In the genomic region with DNA sequence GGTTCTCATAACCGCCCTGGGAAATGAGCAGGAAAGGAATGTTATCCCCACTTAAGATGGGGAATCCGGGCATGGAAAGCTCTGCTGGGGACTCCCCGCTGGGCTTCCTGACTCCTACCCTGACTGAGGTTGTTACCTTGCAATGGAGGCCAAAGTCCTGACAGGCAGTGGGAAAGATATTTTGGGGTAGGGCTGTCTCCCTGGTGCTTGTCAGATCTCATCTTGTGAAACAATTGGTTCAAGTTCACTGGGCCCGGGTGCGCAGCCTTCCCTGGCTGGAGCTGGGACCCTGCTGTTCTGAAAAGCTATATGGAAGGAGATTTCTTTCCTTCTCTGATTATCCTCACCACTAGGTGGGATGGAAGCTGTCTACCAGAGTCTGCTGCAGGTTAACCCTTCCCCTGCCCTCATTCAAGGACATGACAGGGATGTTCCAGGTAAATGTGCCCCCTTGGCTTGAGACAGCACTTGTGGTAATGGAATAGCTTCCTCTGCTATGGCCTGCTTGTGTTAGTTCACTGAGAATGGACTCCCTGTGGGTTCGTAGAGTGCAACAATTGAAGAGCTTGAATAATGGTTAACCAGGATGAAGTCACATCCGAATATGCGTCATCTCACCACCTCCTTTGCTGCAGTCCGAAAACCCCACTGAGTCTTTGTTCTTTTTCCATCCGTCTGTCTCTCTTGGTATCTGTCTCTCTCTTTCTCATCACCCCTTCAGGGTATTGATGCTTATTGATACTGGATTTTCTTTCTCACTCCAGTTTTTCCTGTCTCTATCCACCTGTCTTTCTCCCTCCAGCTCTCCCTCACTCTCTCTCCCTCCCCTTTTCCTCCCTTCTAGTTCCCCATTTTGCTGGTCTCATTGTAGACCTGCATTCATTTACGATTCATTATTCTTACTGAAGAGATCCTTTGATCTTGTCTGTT, we compare ENCODE assay signal across 2 cellular contexts.
TF ChIP-seq lines count a peak whose summit lies in the region.

No MANE protein-coding gene starts in this region.

TF ChIP-seq in A549, 52 proteins besides CTCF, POLR2A, EP300 and RAD21 (continued from another document):
- TF ChIP-seq, protein P1, sequence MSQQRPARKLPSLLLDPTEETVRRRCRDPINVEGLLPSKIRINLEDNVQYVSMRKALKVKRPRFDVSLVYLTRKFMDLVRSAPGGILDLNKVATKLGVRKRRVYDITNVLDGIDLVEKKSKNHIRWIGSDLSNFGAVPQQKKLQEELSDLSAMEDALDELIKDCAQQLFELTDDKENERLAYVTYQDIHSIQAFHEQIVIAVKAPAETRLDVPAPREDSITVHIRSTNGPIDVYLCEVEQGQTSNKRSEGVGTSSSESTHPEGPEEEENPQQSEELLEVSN (IDR thresholded peaks at IDR 0.05; ENCODE audit: borderline replicate concordance, low read depth) = no peak
- TF ChIP-seq, protein P2, sequence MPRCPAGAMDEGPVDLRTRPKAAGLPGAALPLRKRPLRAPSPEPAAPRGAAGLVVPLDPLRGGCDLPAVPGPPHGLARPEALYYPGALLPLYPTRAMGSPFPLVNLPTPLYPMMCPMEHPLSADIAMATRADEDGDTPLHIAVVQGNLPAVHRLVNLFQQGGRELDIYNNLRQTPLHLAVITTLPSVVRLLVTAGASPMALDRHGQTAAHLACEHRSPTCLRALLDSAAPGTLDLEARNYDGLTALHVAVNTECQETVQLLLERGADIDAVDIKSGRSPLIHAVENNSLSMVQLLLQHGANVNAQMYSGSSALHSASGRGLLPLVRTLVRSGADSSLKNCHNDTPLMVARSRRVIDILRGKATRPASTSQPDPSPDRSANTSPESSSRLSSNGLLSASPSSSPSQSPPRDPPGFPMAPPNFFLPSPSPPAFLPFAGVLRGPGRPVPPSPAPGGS (IDR thresholded peaks at IDR 0.05) = peak; percentile 50; the same call in 1 of the 3 replicates
- TF ChIP-seq RFX5 (IDR thresholded peaks at IDR 0.05) (no peak), MYC (IDR thresholded peaks at IDR 0.05; ENCODE audit: borderline replicate concordance, low read length) (no peak)
- TF ChIP-seq, protein P3, sequence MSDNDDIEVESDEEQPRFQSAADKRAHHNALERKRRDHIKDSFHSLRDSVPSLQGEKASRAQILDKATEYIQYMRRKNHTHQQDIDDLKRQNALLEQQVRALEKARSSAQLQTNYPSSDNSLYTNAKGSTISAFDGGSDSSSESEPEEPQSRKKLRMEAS (IDR thresholded peaks at IDR 0.05) = no peak; the same call in 1 of the 2 replicates

TF ChIP-seq in HepG2, 621 proteins besides CTCF, POLR2A, EP300 and RAD21 (continued from another document and continues in another):
- TF ChIP-seq SIX4 (CRISPR knock-in tag; IDR thresholded peaks at IDR 0.05) (no peak), ZNF746 (CRISPR knock-in tag; IDR thresholded peaks at IDR 0.05) (0 out of 2 replicates have a peak, but pooled peaks have one; percentile 8), ZNF614 (CRISPR knock-in tag; IDR thresholded peaks at IDR 0.05; ENCODE audit: borderline replicate concordance) (peak; percentile 50; the same call in 1 of the 2 replicates), KDM5A (IDR thresholded peaks at IDR 0.05; ENCODE audit: borderline replicate concordance, low read length) (no peak), ZNF180 (CRISPR knock-in tag; IDR thresholded peaks at IDR 0.05; ENCODE audit: borderline replicate concordance, low read depth) (no peak), PCBP1 (IDR thresholded peaks at IDR 0.05; ENCODE audit: borderline replicate concordance, low read depth, low read length) (no peak), ZC3H4 (CRISPR knock-in tag; IDR thresholded peaks at IDR 0.05; ENCODE audit: borderline replicate concordance) (no peak), ZNF282 (IDR thresholded peaks at IDR 0.05; ENCODE audit: partially characterized antibody) (no peak), NCOA2 (CRISPR knock-in tag; IDR thresholded peaks at IDR 0.05) (no peak), TEAD2 (CRISPR knock-in tag; IDR thresholded peaks at IDR 0.05) (no peak), CEBPB (IDR thresholded peaks at IDR 0.05; ENCODE audit: borderline replicate concordance, low read depth, low read length) (peak; percentile 25; the same call in 1 of the 2 replicates), ARNT2 (CRISPR knock-in tag; IDR thresholded peaks at IDR 0.05; ENCODE audit: low read depth) (no peak)
- TF ChIP-seq, protein P4, sequence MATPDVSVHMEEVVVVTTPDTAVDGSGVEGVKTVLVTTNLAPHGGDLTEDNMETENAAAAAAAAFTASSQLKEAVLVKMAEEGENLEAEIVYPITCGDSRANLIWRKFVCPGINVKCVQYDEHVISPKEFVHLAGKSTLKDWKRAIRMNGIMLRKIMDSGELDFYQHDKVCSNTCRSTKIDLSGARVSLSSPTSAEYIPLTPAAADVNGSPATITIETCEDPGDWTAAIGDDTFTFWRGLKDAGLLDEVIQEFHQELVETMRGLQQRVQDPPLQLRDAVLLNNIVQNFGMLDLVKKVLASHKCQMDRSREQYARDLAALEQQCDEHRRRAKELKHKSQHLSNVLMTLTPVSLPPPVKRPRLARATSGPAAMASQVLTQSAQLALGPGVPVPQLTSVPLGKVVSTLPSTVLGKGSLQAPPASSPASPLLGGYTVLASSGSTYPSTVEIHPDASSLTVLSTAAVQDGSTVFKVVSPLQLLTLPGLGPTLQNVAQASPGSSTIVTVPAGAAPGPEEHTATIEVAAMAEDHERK (CRISPR knock-in tag; IDR thresholded peaks at IDR 0.05; ENCODE audit: low read depth) = no peak
- TF ChIP-seq, protein P5, sequence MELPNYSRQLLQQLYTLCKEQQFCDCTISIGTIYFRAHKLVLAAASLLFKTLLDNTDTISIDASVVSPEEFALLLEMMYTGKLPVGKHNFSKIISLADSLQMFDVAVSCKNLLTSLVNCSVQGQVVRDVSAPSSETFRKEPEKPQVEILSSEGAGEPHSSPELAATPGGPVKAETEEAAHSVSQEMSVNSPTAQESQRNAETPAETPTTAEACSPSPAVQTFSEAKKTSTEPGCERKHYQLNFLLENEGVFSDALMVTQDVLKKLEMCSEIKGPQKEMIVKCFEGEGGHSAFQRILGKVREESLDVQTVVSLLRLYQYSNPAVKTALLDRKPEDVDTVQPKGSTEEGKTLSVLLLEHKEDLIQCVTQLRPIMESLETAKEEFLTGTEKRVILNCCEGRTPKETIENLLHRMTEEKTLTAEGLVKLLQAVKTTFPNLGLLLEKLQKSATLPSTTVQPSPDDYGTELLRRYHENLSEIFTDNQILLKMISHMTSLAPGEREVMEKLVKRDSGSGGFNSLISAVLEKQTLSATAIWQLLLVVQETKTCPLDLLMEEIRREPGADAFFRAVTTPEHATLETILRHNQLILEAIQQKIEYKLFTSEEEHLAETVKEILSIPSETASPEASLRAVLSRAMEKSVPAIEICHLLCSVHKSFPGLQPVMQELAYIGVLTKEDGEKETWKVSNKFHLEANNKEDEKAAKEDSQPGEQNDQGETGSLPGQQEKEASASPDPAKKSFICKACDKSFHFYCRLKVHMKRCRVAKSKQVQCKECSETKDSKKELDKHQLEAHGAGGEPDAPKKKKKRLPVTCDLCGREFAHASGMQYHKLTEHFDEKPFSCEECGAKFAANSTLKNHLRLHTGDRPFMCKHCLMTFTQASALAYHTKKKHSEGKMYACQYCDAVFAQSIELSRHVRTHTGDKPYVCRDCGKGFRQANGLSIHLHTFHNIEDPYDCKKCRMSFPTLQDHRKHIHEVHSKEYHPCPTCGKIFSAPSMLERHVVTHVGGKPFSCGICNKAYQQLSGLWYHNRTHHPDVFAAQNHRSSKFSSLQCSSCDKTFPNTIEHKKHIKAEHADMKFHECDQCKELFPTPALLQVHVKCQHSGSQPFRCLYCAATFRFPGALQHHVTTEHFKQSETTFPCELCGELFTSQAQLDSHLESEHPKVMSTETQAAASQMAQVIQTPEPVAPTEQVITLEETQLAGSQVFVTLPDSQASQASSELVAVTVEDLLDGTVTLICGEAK (IDR thresholded peaks at IDR 0.05) = no peak
- TF ChIP-seq, protein P5 (CRISPR knock-in tag; IDR thresholded peaks at IDR 0.05) = 0 out of 2 replicates have a peak, but pooled peaks have one; percentile 47
- TF ChIP-seq, protein P6, sequence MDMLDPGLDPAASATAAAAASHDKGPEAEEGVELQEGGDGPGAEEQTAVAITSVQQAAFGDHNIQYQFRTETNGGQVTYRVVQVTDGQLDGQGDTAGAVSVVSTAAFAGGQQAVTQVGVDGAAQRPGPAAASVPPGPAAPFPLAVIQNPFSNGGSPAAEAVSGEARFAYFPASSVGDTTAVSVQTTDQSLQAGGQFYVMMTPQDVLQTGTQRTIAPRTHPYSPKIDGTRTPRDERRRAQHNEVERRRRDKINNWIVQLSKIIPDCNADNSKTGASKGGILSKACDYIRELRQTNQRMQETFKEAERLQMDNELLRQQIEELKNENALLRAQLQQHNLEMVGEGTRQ (IDR thresholded peaks at IDR 0.05; ENCODE audit: low read depth, low read length) = no peak
- TF ChIP-seq, protein P6 (CRISPR knock-in tag; IDR thresholded peaks at IDR 0.05; ENCODE audit: borderline replicate concordance) = no peak; the same call in 1 of the 2 replicates
- TF ChIP-seq, protein P7, sequence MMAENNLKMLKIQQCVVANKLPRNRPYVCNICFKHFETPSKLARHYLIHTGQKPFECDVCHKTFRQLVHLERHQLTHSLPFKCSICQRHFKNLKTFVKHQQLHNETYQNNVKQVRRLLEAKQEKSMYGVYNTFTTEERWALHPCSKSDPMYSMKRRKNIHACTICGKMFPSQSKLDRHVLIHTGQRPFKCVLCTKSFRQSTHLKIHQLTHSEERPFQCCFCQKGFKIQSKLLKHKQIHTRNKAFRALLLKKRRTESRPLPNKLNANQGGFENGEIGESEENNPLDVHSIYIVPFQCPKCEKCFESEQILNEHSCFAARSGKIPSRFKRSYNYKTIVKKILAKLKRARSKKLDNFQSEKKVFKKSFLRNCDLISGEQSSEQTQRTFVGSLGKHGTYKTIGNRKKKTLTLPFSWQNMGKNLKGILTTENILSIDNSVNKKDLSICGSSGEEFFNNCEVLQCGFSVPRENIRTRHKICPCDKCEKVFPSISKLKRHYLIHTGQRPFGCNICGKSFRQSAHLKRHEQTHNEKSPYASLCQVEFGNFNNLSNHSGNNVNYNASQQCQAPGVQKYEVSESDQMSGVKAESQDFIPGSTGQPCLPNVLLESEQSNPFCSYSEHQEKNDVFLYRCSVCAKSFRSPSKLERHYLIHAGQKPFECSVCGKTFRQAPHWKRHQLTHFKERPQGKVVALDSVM (CRISPR knock-in tag; IDR thresholded peaks at IDR 0.05) = 0 out of 2 replicates have a peak, but pooled peaks have one; percentile 14
- TF ChIP-seq, protein P8, sequence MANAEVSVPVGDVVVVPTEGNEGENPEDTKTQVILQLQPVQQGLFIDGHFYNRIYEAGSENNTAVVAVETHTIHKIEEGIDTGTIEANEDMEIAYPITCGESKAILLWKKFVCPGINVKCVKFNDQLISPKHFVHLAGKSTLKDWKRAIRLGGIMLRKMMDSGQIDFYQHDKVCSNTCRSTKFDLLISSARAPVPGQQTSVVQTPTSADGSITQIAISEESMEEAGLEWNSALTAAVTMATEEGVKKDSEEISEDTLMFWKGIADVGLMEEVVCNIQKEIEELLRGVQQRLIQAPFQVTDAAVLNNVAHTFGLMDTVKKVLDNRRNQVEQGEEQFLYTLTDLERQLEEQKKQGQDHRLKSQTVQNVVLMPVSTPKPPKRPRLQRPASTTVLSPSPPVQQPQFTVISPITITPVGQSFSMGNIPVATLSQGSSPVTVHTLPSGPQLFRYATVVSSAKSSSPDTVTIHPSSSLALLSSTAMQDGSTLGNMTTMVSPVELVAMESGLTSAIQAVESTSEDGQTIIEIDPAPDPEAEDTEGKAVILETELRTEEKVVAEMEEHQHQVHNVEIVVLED (CRISPR knock-in tag; IDR thresholded peaks at IDR 0.05; ENCODE audit: borderline replicate concordance) = peak; percentile 43; the same call in 1 of the 2 replicates
- TF ChIP-seq, protein P9, sequence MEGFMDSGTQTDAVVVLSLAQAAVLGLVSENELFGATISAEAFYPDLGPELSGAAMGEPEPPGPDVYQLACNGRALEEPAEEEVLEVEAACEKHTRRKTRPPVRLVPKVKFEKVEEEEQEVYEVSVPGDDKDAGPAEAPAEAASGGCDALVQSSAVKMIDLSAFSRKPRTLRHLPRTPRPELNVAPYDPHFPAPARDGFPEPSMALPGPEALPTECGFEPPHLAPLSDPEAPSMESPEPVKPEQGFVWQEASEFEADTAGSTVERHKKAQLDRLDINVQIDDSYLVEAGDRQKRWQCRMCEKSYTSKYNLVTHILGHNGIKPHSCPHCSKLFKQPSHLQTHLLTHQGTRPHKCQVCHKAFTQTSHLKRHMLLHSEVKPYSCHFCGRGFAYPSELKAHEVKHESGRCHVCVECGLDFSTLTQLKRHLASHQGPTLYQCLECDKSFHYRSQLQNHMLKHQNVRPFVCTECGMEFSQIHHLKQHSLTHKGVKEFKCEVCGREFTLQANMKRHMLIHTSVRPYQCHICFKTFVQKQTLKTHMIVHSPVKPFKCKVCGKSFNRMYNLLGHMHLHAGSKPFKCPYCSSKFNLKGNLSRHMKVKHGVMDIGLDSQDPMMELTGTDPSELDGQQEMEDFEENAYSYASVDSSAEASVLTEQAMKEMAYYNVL (CRISPR knock-in tag; IDR thresholded peaks at IDR 0.05; ENCODE audit: borderline replicate concordance) = peak; percentile 60; the same call in 1 of the 2 replicates
